15 cellular contexts compared by ENCODE assay signal in the genomic region with DNA sequence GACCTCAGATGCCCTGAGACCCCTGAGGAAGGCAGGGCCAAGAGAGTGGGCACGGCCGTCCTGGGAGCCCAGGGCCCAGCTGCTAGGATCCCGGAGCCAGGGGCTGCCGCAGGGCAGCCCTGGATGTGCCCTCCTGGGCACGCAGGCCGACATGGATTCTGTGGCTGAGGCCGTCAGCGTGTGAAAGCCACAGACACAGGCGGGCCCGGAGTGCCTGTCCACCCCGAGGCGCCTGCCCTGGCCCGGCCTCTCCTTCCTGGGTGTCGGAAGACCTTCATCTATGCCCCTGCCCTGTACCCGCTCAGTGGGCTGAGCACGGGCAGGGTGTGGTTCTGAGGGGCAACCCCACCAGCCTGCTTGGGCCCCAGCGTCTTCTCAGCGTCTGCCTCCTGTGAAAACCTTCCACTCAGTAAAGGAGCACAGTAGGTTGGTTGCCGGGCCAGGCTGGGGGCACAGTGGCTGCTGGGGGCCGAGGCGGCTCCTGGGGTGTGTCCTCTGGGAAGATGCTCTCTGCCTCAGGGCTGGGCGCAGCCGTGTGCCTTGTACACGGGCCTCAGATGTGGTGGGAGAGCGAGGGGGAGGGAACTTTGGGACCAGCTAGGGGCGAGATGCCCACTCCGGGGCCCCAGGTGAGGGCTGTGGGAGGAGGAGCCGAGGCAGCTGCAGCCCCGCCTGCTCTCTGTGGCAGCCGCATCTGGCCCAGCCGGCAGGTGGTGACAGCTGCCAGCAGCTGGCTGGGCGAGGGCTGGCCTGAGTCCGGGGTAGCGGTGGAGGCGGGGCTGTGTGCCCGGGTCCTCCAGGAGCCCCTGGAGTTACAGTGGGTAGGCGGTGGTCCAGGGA. TPM values are rescaled to one million over a fixed set of nuclear protein-coding genes. Genes with fewer than 3 reads are reported as not detected.
DNase-seq lines count a peak whose midpoint lies in the region; ATAC-seq and TF ChIP-seq lines count a peak whose summit lies in the region.
"Had no signal": no experiment of that assay in that cellular context is flagged by ENCODE, and none has a peak within 500 bp of the region (broad histone marks: within the 10 kb centered on the region; RNA-seq: fewer than 3 reads in every experiment).

No MANE protein-coding gene starts in this region.

- H3K9me3 ChIP-seq in IMR-90 (ENCODE audit: control insufficient read depth, insufficient read depth, low read length) = no peaks in the 10 kb centered on the region
- no peaks in the 10 kb centered on the region for H3K9me3 ChIP-seq in heart right ventricle
- H3K9me3 ChIP-seq in WERI-Rb-1 (ENCODE audit: severe bottlenecking) = no peaks in the 10 kb centered on the region

- H3K4me2 ChIP-seq in IMR-90 (ENCODE audit: low read depth, low read length) = no peak overlapping the region

- WGBS in IMR-90 (ENCODE audit: extremely low coverage in 2 of 2, insufficient read length in 1 of 2), 2 experiments = 68% methylated on average over 18 of the region's 37 CpGs; no CpG with 5 or more reads in 1 of the 2 experiments
- 62 to 63% methylated on average over 36 to 37 of the region's 37 CpGs for WGBS in heart right ventricle, 2 donors

- no peak overlapping the region for H3K56ac ChIP-seq in IMR-90 (ENCODE audit: extremely low read depth, insufficient read depth, low read length)

- in situ Hi-C loops in IMR-90 (cut with MboI; ENCODE audit: low sequenced_read_pairs) = no loop called here

- BruUV-seq in IMR-90 (replicated peaks; lab: Mats Ljungman, UMichigan) = no TSS peak

- no peaks in the 10 kb centered on the region for H4K20me1 ChIP-seq in IMR-90 (ENCODE audit: insufficient read depth, low read length)

- no peak overlapping the region for H2BK20ac ChIP-seq in IMR-90 (ENCODE audit: low read depth, low read length)

- no peak for ATAC-seq in IMR-90 (ENCODE audit: low read depth)
- no peak for ATAC-seq in heart right ventricle

- H4K91ac ChIP-seq in IMR-90 (ENCODE audit: insufficient read depth, low read depth, low read length) = no peak overlapping the region

- no peak overlapping the region for H3K18ac ChIP-seq in IMR-90 (ENCODE audit: low read depth, low read length)

- H3K4me1 ChIP-seq in IMR-90 (ENCODE audit: control insufficient read depth, insufficient read depth, low read length) (peaks cover 11% of the 10 kb centered on the region), heart right ventricle (peaks cover 0 to 19% (median 5%) of the 10 kb centered on the region in 9 donors)
- H3K4me1 ChIP-seq: parathyroid adenoma had no signal

- TF ChIP-seq CTCF in IMR-90 (conservative IDR thresholded peaks at IDR 0.05; ENCODE audit: low read depth, low read length) (0 out of 2 replicates have a peak, but pooled peaks have one; percentile 3), VCaP (conservative IDR thresholded peaks at IDR 0.05) (peak; percentile 53), heart right ventricle (IDR thresholded peaks at IDR 0.05) (no peak), WERI-Rb-1 (IDR thresholded peaks at IDR 0.05; ENCODE audit: low read depth, low read length) (no peak)

- 0 out of 2 replicates have a peak overlapping the region, but pooled peaks have one; percentile 28 for H2AK5ac ChIP-seq in IMR-90 (ENCODE audit: low read depth, low read length)

- dilution Hi-C loops in IMR-90 (cut with HindIII; ENCODE audit: low sequenced_read_pairs, unreplicated experiment) = no loop called here

- DNase-seq in NCI-H748 (lab: John Stamatoyannopoulos, UW; ENCODE audit: unreplicated experiment) (peak; percentile 26), NCI-H748 treated with DMSO at 0.1 percent for 48 hours (lab: John Stamatoyannopoulos, UW) (no peak), IMR-90 (no peak), myocyte (ENCODE audit: low read depth) (peak; percentile 18), COLO829 (ENCODE audit: low spot score) (no peak), heart right ventricle (no peak), WERI-Rb-1 (no peak)
- DNase-seq: EL; foreskin fibroblast; KG1; NCI-H2081 treated with DMSO at 0.1 percent for 48 hours; OCI-M1; stimulated activated CD4-positive, alpha-beta T cell treated with anti-CD3 and anti-CD28 coated beads, Interleukin-12 subunit alpha, Interleukin-12 subunit beta, amount 100 ng/mL, for 4 hours had no signal

- no peak overlapping the region for H3K23ac ChIP-seq in IMR-90 (ENCODE audit: low read depth, low read length)

- H3K9ac ChIP-seq in IMR-90 (ENCODE audit: low read depth, low read length) = no peak overlapping the region
- H3K9ac ChIP-seq: parathyroid adenoma had no signal

- TF ChIP-seq RAD21 in IMR-90 (IDR thresholded peaks at IDR 0.05; ENCODE audit: low read length) = no peak

- POLR2A ChIA-PET in IMR-90 (lab: Charles Lee; ENCODE audit: unreplicated experiment) = no interaction called here

- H3K9me1 ChIP-seq in IMR-90 (ENCODE audit: insufficient read depth, low read length) = peaks cover 4% of the 10 kb centered on the region; the same call in 1 of the 2 replicates

- no peak overlapping the region for H4K5ac ChIP-seq in IMR-90 (ENCODE audit: low read depth, low read length)

- no peaks in the 10 kb centered on the region for H3K36me3 ChIP-seq in IMR-90 (ENCODE audit: control insufficient read depth, insufficient read depth, low read length)
- H3K36me3 ChIP-seq in heart right ventricle = no peaks in the 10 kb centered on the region
- H3K36me3 ChIP-seq in WERI-Rb-1 = no peaks in the 10 kb centered on the region

- CTCF ChIA-PET in IMR-90 (lab: Yijun Ruan, JAX) = no interaction called here

- no peak overlapping the region for H2BK120ac ChIP-seq in IMR-90 (ENCODE audit: low read depth, low read length)

- H3K27ac ChIP-seq in IMR-90 (ENCODE audit: insufficient read depth, low read length) = no peak overlapping the region
- H3K27ac ChIP-seq in VCaP = no peak overlapping the region
- no peak overlapping the region for H3K27ac ChIP-seq in heart right ventricle
- H3K27ac ChIP-seq in WERI-Rb-1 = no peak overlapping the region
- H3K27ac ChIP-seq: parathyroid adenoma had no signal

- no peak overlapping the region for H3K4ac ChIP-seq in IMR-90 (ENCODE audit: low read depth, low read length)

- no peak overlapping the region for H2BK5ac ChIP-seq in IMR-90 (ENCODE audit: low read depth, low read length, poor library complexity, severe bottlenecking)

- no peak for TF ChIP-seq POLR2A in IMR-90 (IDR thresholded peaks at IDR 0.05; ENCODE audit: low read depth, low read length)

- no peak overlapping the region for H3K14ac ChIP-seq in IMR-90 (replicated peaks; ENCODE audit: low read depth, low read length)

- intact Hi-C loops in IMR-90 (cut with micrococcal nuclease) = no loop called here
- intact Hi-C loops in heart right ventricle (cut with DNase I) = no loop called here

- no peak overlapping the region for H2AK9ac ChIP-seq in IMR-90 (replicated peaks; ENCODE audit: low read depth, low read length, poor library complexity)

- no peaks in the 10 kb centered on the region for H3K27me3 ChIP-seq in IMR-90 (ENCODE audit: control insufficient read depth, insufficient read depth, low read length)
- H3K27me3 ChIP-seq in heart right ventricle = peaks cover 0 to 44% (median 41%) of the 10 kb centered on the region in 7 donors
- no peaks in the 10 kb centered on the region for H3K27me3 ChIP-seq in WERI-Rb-1 (ENCODE audit: insufficient read depth, low read depth, severe bottlenecking)

- H3K79me1 ChIP-seq in IMR-90 (ENCODE audit: low read depth in 1 of 2, low read length in 2 of 2) = no peaks in the 10 kb centered on the region

- H4K8ac ChIP-seq in IMR-90 (ENCODE audit: low read depth in 2 of 2, low read length in 2 of 2) = no peak overlapping the region

- H3K4me3 ChIP-seq in IMR-90 (ENCODE audit: insufficient read depth, low read depth, low read length) (no peak overlapping the region), heart right ventricle (no peak overlapping the region), WERI-Rb-1 (ENCODE audit: low read depth, low read length) (no peak overlapping the region)

- no peak overlapping the region for H2AFZ ChIP-seq in IMR-90 (replicated peaks; ENCODE audit: low read length, poor library complexity)
- H2AFZ ChIP-seq: parathyroid adenoma had no signal

- H2BK15ac ChIP-seq in IMR-90 (ENCODE audit: low read depth, low read length) = no peak overlapping the region

TF ChIP-seq in IMR-90, 13 proteins besides CTCF, POLR2A, EP300 and RAD21 (continues in another document):
- no peak for TF ChIP-seq BHLHE40 (IDR thresholded peaks at IDR 0.05; ENCODE audit: low read depth, low read length)
- no peak for TF ChIP-seq MAZ (IDR thresholded peaks at IDR 0.05; ENCODE audit: borderline replicate concordance, low read depth, low read length)
- TF ChIP-seq NFE2L2 (IDR thresholded peaks at IDR 0.05; ENCODE audit: low read depth, low read length) = no peak
- TF ChIP-seq FOS (IDR thresholded peaks at IDR 0.05; ENCODE audit: low read depth, low read length) = no peak

RNA-seq across cellular contexts. Expression of a gene that starts 20.8 kb away (rescaled TPM):
- total RNA-seq in IMR-90 (2012; rRNA removed) = 43.3 and 49.3 TPM in 2 replicates
- polyA plus RNA-seq in IMR-90 (2012; rRNA removed) = 78.8 and 87.3 TPM in 2 replicates
- polyA plus RNA-seq in IMR-90 (2012; cell fraction: cytosol; rRNA removed) = 35.7 and 111 TPM in 2 replicates
- polyA plus RNA-seq in IMR-90 (2012; cell fraction: nucleus; rRNA removed; ENCODE audit: low replicate concordance) = 65.7 and 165 TPM in 2 replicates
- 20.5 and 22.5 TPM in 2 replicates for total RNA-seq in myocyte
- 25.0 TPM for polyA plus RNA-seq in myocyte (2012)
- total RNA-seq in heart right ventricle = 10 to 100 TPM; 22.0 to 36.6 (median 28.1) TPM
- polyA plus RNA-seq in heart right ventricle = 10 to 100 TPM; 17.1 to 24.3 TPM

RNA-seq across cellular contexts. Expression of a gene that starts 39.0 kb away (rescaled TPM):
- total RNA-seq in IMR-90 (2012; rRNA removed) = not detected in 2 replicates
- polyA plus RNA-seq in IMR-90 (2012; rRNA removed) = 0.09 and 0.13 TPM in 2 replicates
- 0.03 and 0.05 TPM in 2 replicates for polyA plus RNA-seq in IMR-90 (2012; cell fraction: cytosol; rRNA removed)
- 0.24 and 0.40 TPM in 2 replicates for polyA plus RNA-seq in IMR-90 (2012; cell fraction: nucleus; rRNA removed; ENCODE audit: low replicate concordance)
- 0.24 TPM in 1 of 2 replicates, not detected in the other for total RNA-seq in myocyte
- 2.7 TPM for polyA plus RNA-seq in myocyte (2012)
- under 1 TPM in 2 of 10 donors, not detected in 8; 0.28 to 0.38 TPM for total RNA-seq in heart right ventricle
- polyA plus RNA-seq in heart right ventricle = under 1 TPM; 0.06 to 0.66 TPM

RNA-seq across cellular contexts. Expression of a gene that starts 45.3 kb away (rescaled TPM):
- total RNA-seq in IMR-90 (2012; rRNA removed) = 0.72 and 1.7 TPM in 2 replicates
- polyA plus RNA-seq in IMR-90 (2012; rRNA removed) = 12.5 and 16.7 TPM in 2 replicates
- polyA plus RNA-seq in IMR-90 (2012; cell fraction: cytosol; rRNA removed) = 6.3 and 14.8 TPM in 2 replicates
- 119 and 328 TPM in 2 replicates for polyA plus RNA-seq in IMR-90 (2012; cell fraction: nucleus; rRNA removed; ENCODE audit: low replicate concordance)
- total RNA-seq in myocyte = 27.6 and 30.9 TPM in 2 replicates
- polyA plus RNA-seq in myocyte (2012) = 29.2 TPM
- 10 to 100 TPM in 1 of 10 donors, 1 to 10 TPM in 9; 6.0 to 10.4 (median 8.7) TPM for total RNA-seq in heart right ventricle
- polyA plus RNA-seq in heart right ventricle = 10 to 100 TPM in 1 of 2 donors, 1 to 10 TPM in 1; 4.6 to 13.3 TPM

RNA-seq across cellular contexts. Expression of a gene that starts 58.8 kb away (rescaled TPM):
- total RNA-seq in IMR-90 (2012; rRNA removed) (4.3 and 4.4 TPM in 2 replicates), myocyte (10.2 and 12.5 TPM in 2 replicates), heart right ventricle (1 to 10 TPM; 2.8 to 5.2 (median 3.8) TPM)
- polyA plus RNA-seq in IMR-90 (2012; rRNA removed) (15.6 and 17.4 TPM in 2 replicates), heart right ventricle (1 to 10 TPM; 3.6 to 4.9 TPM)
- polyA plus RNA-seq in IMR-90 (2012; cell fraction: cytosol; rRNA removed) = 10.0 and 14.6 TPM in 2 replicates
- 58.0 and 149 TPM in 2 replicates for polyA plus RNA-seq in IMR-90 (2012; cell fraction: nucleus; rRNA removed; ENCODE audit: low replicate concordance)
- 9.7 TPM for polyA plus RNA-seq in myocyte (2012)

Comparison
In these comparisons a context has a peak if more than half of its experiments do, and no peak if none do; other contexts are left out.
1. DNase-seq: peak in NCI-H748 (single experiment) and myocyte (single experiment); none in NCI-H748 treated with DMSO at 0.1 percent for 48 hours (single experiment), IMR-90 (single experiment), COLO829 (single experiment), heart right ventricle (0 of 2) and WERI-Rb-1 (single experiment).
2. CTCF ChIP-seq: peak in IMR-90 (single experiment) and VCaP (single experiment); none in heart right ventricle (0 of 9) and WERI-Rb-1 (single experiment).